Comparison of ENCODE assay signal across 11 cellular contexts in the genomic region with DNA sequence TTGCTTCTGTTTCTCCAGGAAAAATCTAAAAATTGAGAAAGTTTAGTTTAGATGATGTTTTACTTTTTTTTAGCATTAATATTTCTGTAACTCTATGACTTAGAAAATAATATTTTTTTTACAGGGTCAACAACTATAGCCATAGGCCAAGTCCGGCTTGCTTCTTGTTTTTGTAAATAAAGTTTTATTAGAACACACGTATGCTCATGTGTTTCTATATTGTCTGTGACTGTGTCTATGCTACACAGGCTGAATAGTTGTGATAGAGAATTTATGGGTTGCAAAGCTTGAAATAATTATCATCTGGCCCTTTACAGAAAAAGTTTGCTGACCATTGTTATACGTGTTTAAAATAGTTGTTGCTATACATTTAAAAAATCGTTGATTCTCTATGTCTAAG.
"Had no signal": no experiment of that assay in that cellular context is flagged by ENCODE, and none has a peak within 500 bp of the region (broad histone marks: within the 10 kb centered on the region; RNA-seq: fewer than 3 reads in every experiment).

No MANE protein-coding gene starts in this region.

- H3K9ac ChIP-seq: GM23248 had no signal

- FAIRE-seq: H1, H54 had no signal

- H3K36me3 ChIP-seq: HAP-1 had no signal

- ATAC-seq: GM23338, HCT116 had no signal

- H3K4me2 ChIP-seq: GM23338 had no signal

- H3K4me3 ChIP-seq: GM23248, GM23338, HAP-1 had no signal

- H3K9me3 ChIP-seq: HAP-1 had no signal

- DNase-seq: GM23248, GOT3, H7, H9, HCEC 1CT, HFFc6 had no signal

- H3K27ac ChIP-seq: GM23248 had no signal

- H2AFZ ChIP-seq: GM23248, GM23338 had no signal
